Comparison of ENCODE assay signal across 8 cellular contexts in genomic region chr1:4652631-4653327, GRCh38. TPM values are rescaled to one million over a fixed set of nuclear protein-coding genes. Genes with fewer than 3 reads are reported as not detected.
DNase-seq lines count a peak whose midpoint lies in the region; ATAC-seq and TF ChIP-seq lines count a peak whose summit lies in the region.

No MANE protein-coding gene starts in this region.

- no peak overlapping the region for H3K9ac ChIP-seq in subcutaneous abdominal adipose tissue (ENCODE audit: low read length in 5 of 5)

- no peak overlapping the region for H3K27ac ChIP-seq in subcutaneous abdominal adipose tissue (ENCODE audit: low read depth, low read length)

- TF ChIP-seq CTCF in epithelial cell of proximal tubule (conservative IDR thresholded peaks at IDR 0.05; ENCODE audit: low read depth, low read length), result peak; percentile 91
- peak; percentile 94 for TF ChIP-seq CTCF in neural crest cell (conservative IDR thresholded peaks at IDR 0.05)

- no peaks in the 10 kb centered on the region for H3K36me3 ChIP-seq in subcutaneous abdominal adipose tissue (ENCODE audit: control insufficient read depth in 5 of 5, insufficient read depth in 5 of 5, low read length in 5 of 5)

- H3K4me1 Mint-ChIP-seq in neural crest cell, result peaks cover 12% of the 10 kb centered on the region

- DNase-seq in 8988T (peak; percentile 59), NCI-H748 treated with DMSO at 0.1 percent for 48 hours (lab: John Stamatoyannopoulos, UW) (peak; percentile 4), epithelial cell of proximal tubule (ENCODE audit: low read depth) (no peak), neural crest cell (ENCODE audit: low read depth, low spot score) (peak; percentile 79), dedifferentiated amniotic fluid mesenchymal stem cell (ENCODE audit: extremely low spot score) (no peak)
- DNase-seq in activated CD8-positive, alpha-beta memory T cell treated with anti-CD3 and anti-CD28 coated beads, Interleukin-2, amount 50 U/mL, for 48 hours, result peak; percentile 87

- H3K27me3 Mint-ChIP-seq in neural crest cell (ENCODE audit: low read depth), result peaks cover 48% of the 10 kb centered on the region

- no peaks in the 10 kb centered on the region for H3K9me3 Mint-ChIP-seq in neural crest cell

- ATAC-seq in GM19035 (IDR thresholded peaks at IDR 0.05; ENCODE audit: unreplicated experiment), result peak; percentile 63

- H3K4me3 Mint-ChIP-seq in neural crest cell, result peak overlapping the region; percentile 23

- H3K4me3 ChIP-seq in epithelial cell of proximal tubule (ENCODE audit: low read depth, low read length) (no peak overlapping the region), subcutaneous abdominal adipose tissue (ENCODE audit: low read depth in 1 of 5, low read length in 5 of 5) (peak overlapping the region in 3 of 5 donors; percentile 27 to 38 (median 29))

- H3K36me3 Mint-ChIP-seq in neural crest cell (ENCODE audit: low read depth), result no peaks in the 10 kb centered on the region

- H3K27ac Mint-ChIP-seq in neural crest cell (ENCODE audit: unreplicated experiment), result no peak overlapping the region

- peaks cover 33 to 58% (median 51%) of the 10 kb centered on the region in 5 donors for H3K27me3 ChIP-seq in subcutaneous abdominal adipose tissue (ENCODE audit: control insufficient read depth in 5 of 5, insufficient read depth in 4 of 5, low read length in 5 of 5)

- no peaks in the 10 kb centered on the region for H3K9me3 ChIP-seq in subcutaneous abdominal adipose tissue (ENCODE audit: control insufficient read depth in 5 of 5, low read length in 5 of 5)

- H3K4me1 ChIP-seq in subcutaneous abdominal adipose tissue (ENCODE audit: control insufficient read depth in 5 of 5, insufficient read depth in 5 of 5, low read length in 5 of 5), result peaks cover 0 to 13% (median 9%) of the 10 kb centered on the region in 5 donors

RNA-seq across cellular contexts. Expression of gene AJAP1, which starts 1.6 kb away (rescaled TPM):
- total RNA-seq in epithelial cell of proximal tubule (0.17 and 2.4 TPM in 2 replicates), neural crest cell (1.2 and 1.4 TPM in 2 replicates)

Comparison
In these comparisons a context has a peak if more than half of its experiments do, and no peak if none do; other contexts are left out.
1. DNase-seq: peak in 8988T (single experiment), NCI-H748 treated with DMSO at 0.1 percent for 48 hours (single experiment), activated CD8-positive, alpha-beta memory T cell treated with anti-CD3 and anti-CD28 coated beads, Interleukin-2, amount 50 U/mL, for 48 hours (single experiment) and neural crest cell (single experiment); none in epithelial cell of proximal tubule (single experiment) and dedifferentiated amniotic fluid mesenchymal stem cell (single experiment).